ENCODE assay signal across 9 cellular contexts in genomic region chr5:431711-432050, GRCh38.
"Had no signal": no experiment of that assay in that cellular context is flagged by ENCODE, and none has a peak within 500 bp of the region (broad histone marks: within the 10 kb centered on the region; RNA-seq: fewer than 3 reads in every experiment).

No MANE protein-coding gene starts in this region.

- H3K36me3 ChIP-seq: breast epithelium, esophagus squamous epithelium, sigmoid colon, upper lobe of right lung had no signal

- H3K27me3 ChIP-seq: breast epithelium, upper lobe of right lung had no signal

- DNase-seq: esophagus squamous epithelium, mammary epithelial cell, upper lobe of right lung had no signal

- H3K27ac Mint-ChIP-seq: activated CD8-positive, alpha-beta T cell treated with anti-CD3 and anti-CD28 coated beads for 36 hours; activated T-helper 17 cell treated with anti-CD3 and anti-CD28 coated beads, Interleukin-2, amount 50 U/mL, for 72 hours; nephron; T-helper 1 cell treated with Interleukin-12 subunit alpha and Interleukin-12 subunit beta and Interleukin-4 antibody, amounts not matched to agents 30 μg/mL and 1 μg/mL, for 36 hours had no signal

- H3K4me3 Mint-ChIP-seq: activated CD8-positive, alpha-beta T cell treated with anti-CD3 and anti-CD28 coated beads for 36 hours; activated T-helper 17 cell treated with anti-CD3 and anti-CD28 coated beads, Interleukin-2, amount 50 U/mL, for 72 hours; nephron; T-helper 1 cell treated with Interleukin-12 subunit alpha and Interleukin-12 subunit beta and Interleukin-4 antibody, amounts not matched to agents 30 μg/mL and 1 μg/mL, for 36 hours had no signal

- H3K9me3 Mint-ChIP-seq: activated CD8-positive, alpha-beta T cell treated with anti-CD3 and anti-CD28 coated beads for 36 hours; activated T-helper 17 cell treated with anti-CD3 and anti-CD28 coated beads, Interleukin-2, amount 50 U/mL, for 72 hours; nephron; T-helper 1 cell treated with Interleukin-12 subunit alpha and Interleukin-12 subunit beta and Interleukin-4 antibody, amounts not matched to agents 30 μg/mL and 1 μg/mL, for 36 hours had no signal

- H3K4me3 ChIP-seq: breast epithelium, esophagus squamous epithelium, sigmoid colon, upper lobe of right lung had no signal

- H3K9me3 ChIP-seq: breast epithelium, esophagus squamous epithelium, sigmoid colon, upper lobe of right lung had no signal

- H3K4me1 ChIP-seq: breast epithelium, upper lobe of right lung had no signal

- H3K27ac ChIP-seq: breast epithelium, esophagus squamous epithelium, sigmoid colon, upper lobe of right lung had no signal
